ENCODE assay signal across 1 cellular context in the genomic region with DNA sequence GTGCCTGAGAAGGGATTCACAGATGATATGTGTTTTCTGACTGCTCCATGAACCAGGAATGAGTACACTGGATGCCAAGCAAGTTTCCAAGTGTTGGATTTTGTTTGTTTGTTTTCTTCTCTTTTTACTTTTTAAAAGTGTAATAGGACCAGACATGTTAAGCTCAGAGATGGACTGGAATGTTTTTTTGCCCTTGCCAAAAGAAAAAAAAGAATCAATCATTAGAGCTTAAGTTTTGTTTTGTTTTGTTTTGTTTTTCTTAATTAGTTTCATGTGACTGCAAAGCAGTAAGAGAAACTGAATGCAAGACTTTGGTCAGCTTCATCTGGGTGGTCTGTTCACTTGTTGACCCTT.
TF ChIP-seq lines count a peak whose summit lies in the region.

No MANE protein-coding gene starts in this region.

TF ChIP-seq in WTC11, 78 proteins besides CTCF, POLR2A, EP300 and RAD21 (continued from another document):
- TF ChIP-seq, protein P1, sequence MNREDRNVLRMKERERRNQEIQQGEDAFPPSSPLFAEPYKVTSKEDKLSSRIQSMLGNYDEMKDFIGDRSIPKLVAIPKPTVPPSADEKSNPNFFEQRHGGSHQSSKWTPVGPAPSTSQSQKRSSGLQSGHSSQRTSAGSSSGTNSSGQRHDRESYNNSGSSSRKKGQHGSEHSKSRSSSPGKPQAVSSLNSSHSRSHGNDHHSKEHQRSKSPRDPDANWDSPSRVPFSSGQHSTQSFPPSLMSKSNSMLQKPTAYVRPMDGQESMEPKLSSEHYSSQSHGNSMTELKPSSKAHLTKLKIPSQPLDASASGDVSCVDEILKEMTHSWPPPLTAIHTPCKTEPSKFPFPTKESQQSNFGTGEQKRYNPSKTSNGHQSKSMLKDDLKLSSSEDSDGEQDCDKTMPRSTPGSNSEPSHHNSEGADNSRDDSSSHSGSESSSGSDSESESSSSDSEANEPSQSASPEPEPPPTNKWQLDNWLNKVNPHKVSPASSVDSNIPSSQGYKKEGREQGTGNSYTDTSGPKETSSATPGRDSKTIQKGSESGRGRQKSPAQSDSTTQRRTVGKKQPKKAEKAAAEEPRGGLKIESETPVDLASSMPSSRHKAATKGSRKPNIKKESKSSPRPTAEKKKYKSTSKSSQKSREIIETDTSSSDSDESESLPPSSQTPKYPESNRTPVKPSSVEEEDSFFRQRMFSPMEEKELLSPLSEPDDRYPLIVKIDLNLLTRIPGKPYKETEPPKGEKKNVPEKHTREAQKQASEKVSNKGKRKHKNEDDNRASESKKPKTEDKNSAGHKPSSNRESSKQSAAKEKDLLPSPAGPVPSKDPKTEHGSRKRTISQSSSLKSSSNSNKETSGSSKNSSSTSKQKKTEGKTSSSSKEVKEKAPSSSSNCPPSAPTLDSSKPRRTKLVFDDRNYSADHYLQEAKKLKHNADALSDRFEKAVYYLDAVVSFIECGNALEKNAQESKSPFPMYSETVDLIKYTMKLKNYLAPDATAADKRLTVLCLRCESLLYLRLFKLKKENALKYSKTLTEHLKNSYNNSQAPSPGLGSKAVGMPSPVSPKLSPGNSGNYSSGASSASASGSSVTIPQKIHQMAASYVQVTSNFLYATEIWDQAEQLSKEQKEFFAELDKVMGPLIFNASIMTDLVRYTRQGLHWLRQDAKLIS (CRISPR knock-in tag; IDR thresholded peaks at IDR 0.05; ENCODE audit: borderline replicate concordance): no peak
- TF ChIP-seq ZNF425 (CRISPR knock-in tag; conservative IDR thresholded peaks at IDR 0.05) (no peak), ZMAT4 (CRISPR knock-in tag; IDR thresholded peaks at IDR 0.05) (no peak), CBFB (CRISPR knock-in tag; IDR thresholded peaks at IDR 0.05; ENCODE audit: low read depth) (no peak), ZNF317 (CRISPR knock-in tag; IDR thresholded peaks at IDR 0.05; ENCODE audit: borderline replicate concordance, low read depth) (no peak), IRF1 (CRISPR knock-in tag; IDR thresholded peaks at IDR 0.05) (no peak), ZNF263 (CRISPR knock-in tag; IDR thresholded peaks at IDR 0.05; ENCODE audit: low read depth) (no peak), NR2C2 (CRISPR knock-in tag; IDR thresholded peaks at IDR 0.05) (no peak)
TF ChIP-seq in WTC11: peak in this region for 0.
